Comparison of ENCODE assay signal across 2 cellular contexts in the genomic region with DNA sequence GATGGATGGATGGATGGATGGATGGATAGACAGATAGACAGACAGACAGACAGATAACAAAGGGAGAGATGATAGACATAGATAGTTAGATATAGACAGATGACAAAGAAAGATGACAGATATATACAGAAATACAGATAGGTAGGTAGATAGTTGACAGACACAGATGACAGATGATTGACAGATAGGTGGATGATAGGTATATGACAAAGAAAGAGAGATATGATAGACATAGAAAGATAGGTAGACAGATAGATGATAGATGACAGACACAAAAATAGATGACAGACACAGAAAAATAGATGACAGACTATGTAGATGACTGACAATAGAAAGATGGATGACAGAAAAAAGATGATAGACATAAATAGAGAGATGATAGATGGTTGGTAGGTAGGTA.
A peak's percentile ranks its signal among the peaks of the same experiment; 100 is the strongest.
TF ChIP-seq lines count a peak whose summit lies in the region.

No MANE protein-coding gene starts in this region.

TF ChIP-seq in HepG2, 621 proteins besides CTCF, POLR2A, EP300 and RAD21 (continued from another document):
- TF ChIP-seq NR2F6 (IDR thresholded peaks at IDR 0.05): no peak
- TF ChIP-seq NR2F6 (CRISPR knock-in tag; IDR thresholded peaks at IDR 0.05): no peak
- TF ChIP-seq ZNF225 (CRISPR knock-in tag; IDR thresholded peaks at IDR 0.05): no peak
- TF ChIP-seq CBX5 (CRISPR knock-in tag; IDR thresholded peaks at IDR 0.05; ENCODE audit: borderline replicate concordance): no peak
- TF ChIP-seq JARID2 (CRISPR knock-in tag; IDR thresholded peaks at IDR 0.05; ENCODE audit: insufficient replicate concordance): no peak
- no peak for TF ChIP-seq ZNF564 (CRISPR knock-in tag; IDR thresholded peaks at IDR 0.05)

TF ChIP-seq in GM12878, 131 proteins besides CTCF, POLR2A, EP300 and RAD21 (continued from another document):
- TF ChIP-seq, protein P1, sequence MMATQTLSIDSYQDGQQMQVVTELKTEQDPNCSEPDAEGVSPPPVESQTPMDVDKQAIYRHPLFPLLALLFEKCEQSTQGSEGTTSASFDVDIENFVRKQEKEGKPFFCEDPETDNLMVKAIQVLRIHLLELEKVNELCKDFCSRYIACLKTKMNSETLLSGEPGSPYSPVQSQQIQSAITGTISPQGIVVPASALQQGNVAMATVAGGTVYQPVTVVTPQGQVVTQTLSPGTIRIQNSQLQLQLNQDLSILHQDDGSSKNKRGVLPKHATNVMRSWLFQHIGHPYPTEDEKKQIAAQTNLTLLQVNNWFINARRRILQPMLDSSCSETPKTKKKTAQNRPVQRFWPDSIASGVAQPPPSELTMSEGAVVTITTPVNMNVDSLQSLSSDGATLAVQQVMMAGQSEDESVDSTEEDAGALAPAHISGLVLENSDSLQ (IDR thresholded peaks at IDR 0.05): peak; percentile 22; the same call in 1 of the 2 replicates
